ENCODE assay signal across 8 cellular contexts in genomic region chr5:80183723-80184234, GRCh38.
DNase-seq lines count a peak whose midpoint lies in the region; ATAC-seq and TF ChIP-seq lines count a peak whose summit lies in the region.
"Not testable (repeated sequence)": the region's sequence is repeated elsewhere in the genome, so short reads cannot be mapped to it uniquely, and the experiment has no call there.

No MANE protein-coding gene starts in this region.

- H3K27me3 Mint-ChIP-seq in H9 (ENCODE audit: low read depth); activated CD4-positive, alpha-beta memory T cell treated with anti-CD3 and anti-CD28 coated beads, Interleukin-2, amount 10 ng/mL, durations not matched to agents 7 days and 5 days; activated naive CD8-positive, alpha-beta T cell treated with anti-CD3 and anti-CD28 coated beads, Interleukin-2, amount 10 ng/mL, durations not matched to agents 7 days and 5 days; mesothelial cell of epicardium (ENCODE audit: low read depth); stimulated activated memory B cell treated with anti-CD40 and anti-IgM and Interleukin-4, amounts not matched to agents 10 μg/mL and 1 μg/mL and 100 μg/mL, for 72 hours: not testable (repeated sequence)

- not testable (repeated sequence) for H2AFZ ChIP-seq in H9 (ENCODE audit: low read length); OCI-LY7 (ENCODE audit: low read length)

- not testable (repeated sequence) for H3K56ac ChIP-seq in H9 (ENCODE audit: insufficient read length, low read depth, low read length)

- H2AK5ac ChIP-seq in H9 (ENCODE audit: insufficient read length, low read length), result not testable (repeated sequence)

- DNase-seq in H9; activated CD4-positive, alpha-beta memory T cell treated with anti-CD3 and anti-CD28 coated beads, Interleukin-2, amount 10 ng/mL, durations not matched to agents 7 days and 5 days; epithelial cell of prostate (ENCODE audit: low read depth, low spot score); mesothelial cell of epicardium (ENCODE audit: low spot score in 2 of 2, unreplicated experiment in 2 of 2): not testable (repeated sequence)
- peak; percentile 89 for DNase-seq in OCI-LY7 (ENCODE audit: low spot score)
- peak; percentile 41 for DNase-seq in activated naive CD8-positive, alpha-beta T cell treated with anti-CD3 and anti-CD28 coated beads, Interleukin-2, amount 10 ng/mL, durations not matched to agents 7 days and 5 days

- peak; percentile 23 for ATAC-seq in activated naive CD8-positive, alpha-beta T cell treated with anti-CD3 and anti-CD28 coated beads, Interleukin-2, amount 10 ng/mL, durations not matched to agents 7 days and 5 days (ENCODE audit: low read depth)
- not testable (repeated sequence) for ATAC-seq in stimulated activated memory B cell treated with anti-CD40 and anti-IgM and Interleukin-4, amounts not matched to agents 10 μg/mL and 1 μg/mL and 100 μg/mL, for 72 hours

- peak overlapping the region; percentile 18 to 39 for H3K4me3 Mint-ChIP-seq in H9
- not testable (repeated sequence) for H3K4me3 Mint-ChIP-seq in activated CD4-positive, alpha-beta memory T cell treated with anti-CD3 and anti-CD28 coated beads, Interleukin-2, amount 10 ng/mL, durations not matched to agents 7 days and 5 days; mesothelial cell of epicardium
- peak overlapping the region; percentile 44 for H3K4me3 Mint-ChIP-seq in activated naive CD8-positive, alpha-beta T cell treated with anti-CD3 and anti-CD28 coated beads, Interleukin-2, amount 10 ng/mL, durations not matched to agents 7 days and 5 days
- H3K4me3 Mint-ChIP-seq in stimulated activated memory B cell treated with anti-CD40 and anti-IgM and Interleukin-4, amounts not matched to agents 10 μg/mL and 1 μg/mL and 100 μg/mL, for 72 hours, result peak overlapping the region; percentile 8

- no CpG with 5 or more reads among the region's 10 CpGs for WGBS in H9 (ENCODE audit: extremely low coverage, insufficient read length, low lambda C conversion rate)

- CTCF ChIA-PET in OCI-LY7 (lab: Charles Lee; ENCODE audit: unreplicated experiment), result interaction anchor here (1.5 kb wide), 1 partner anchor 9 kb away, joined by 4 read pairs; no protein-coding TSS in a partner anchor
- CTCF ChIA-PET in activated CD4-positive, alpha-beta memory T cell treated with anti-CD3 and anti-CD28 coated beads, Interleukin-2, amount 10 ng/mL, durations not matched to agents 7 days and 5 days (lab: Charles Lee), result interaction anchor here (0.5 to 2.5 kb wide), 4 partner anchors 9 to 1011 kb away, joined by 3 to 7 read pairs (median 5); no protein-coding TSS in a partner anchor

- not testable (repeated sequence) for H3K27me3 ChIP-seq in H9 (ENCODE audit: insufficient read depth, low read length)

- not testable (repeated sequence) for H2BK12ac ChIP-seq in H9 (ENCODE audit: insufficient read length, low read depth, low read length)

- not testable (repeated sequence) for H2BK15ac ChIP-seq in H9 (ENCODE audit: low read depth, low read length)

- not testable (repeated sequence) for H3K9me3 Mint-ChIP-seq in H9; activated CD4-positive, alpha-beta memory T cell treated with anti-CD3 and anti-CD28 coated beads, Interleukin-2, amount 10 ng/mL, durations not matched to agents 7 days and 5 days; activated naive CD8-positive, alpha-beta T cell treated with anti-CD3 and anti-CD28 coated beads, Interleukin-2, amount 10 ng/mL, durations not matched to agents 7 days and 5 days; mesothelial cell of epicardium; stimulated activated memory B cell treated with anti-CD40 and anti-IgM and Interleukin-4, amounts not matched to agents 10 μg/mL and 1 μg/mL and 100 μg/mL, for 72 hours

- not testable (repeated sequence) for H3K9me2 ChIP-seq in OCI-LY7 (ENCODE audit: insufficient read depth, low read length)

- POLR2A ChIA-PET in OCI-LY7 (lab: Charles Lee), result interaction anchor here (1.1 to 7.2 kb wide), 5 partner anchors 10 to 72 kb away, joined by 3 to 91 read pairs (median 9); partner anchors contain the start of gene SERINC5
- POLR2A ChIA-PET in activated CD4-positive, alpha-beta memory T cell treated with anti-CD3 and anti-CD28 coated beads, Interleukin-2, amount 10 ng/mL, durations not matched to agents 7 days and 5 days (lab: Charles Lee), result interaction anchor here (1.0 to 21.1 kb wide), 4 partner anchors 10 to 70 kb away, joined by 3 to 397 read pairs (median 46); partner anchors contain the start of gene SERINC5
- POLR2A ChIA-PET in activated naive CD8-positive, alpha-beta T cell treated with anti-CD3 and anti-CD28 coated beads, Interleukin-2, amount 10 ng/mL, durations not matched to agents 7 days and 5 days (lab: Charles Lee), result interaction anchor here (0.6 to 4.5 kb wide), 6 partner anchors 9 to 774 kb away, joined by 3 to 50 read pairs (median 8); partner anchors contain the start of gene SERINC5

- not testable (repeated sequence) for H3K79me1 ChIP-seq in H9 (ENCODE audit: insufficient read depth, low read depth, low read length, poor library complexity, severe bottlenecking)

- not testable (repeated sequence) for H2BK120ac ChIP-seq in H9 (ENCODE audit: low read depth, low read length, poor library complexity, severe bottlenecking)

- peak overlapping the region; percentile 43 for H3K4me3 ChIP-seq in OCI-LY7 (ENCODE audit: low read depth, low read length, poor library complexity, severe bottlenecking)

- H3K27ac ChIP-seq in 22Rv1, result peak overlapping the region; percentile 91
- H3K27ac ChIP-seq in H9 (ENCODE audit: insufficient read length, low read depth, low read length), result peak overlapping the region; percentile 99
- peak overlapping the region; percentile 98 for H3K27ac ChIP-seq in OCI-LY7 (ENCODE audit: low read depth, low read length, poor library complexity, severe bottlenecking)
- H3K27ac ChIP-seq in epithelial cell of prostate, result peak overlapping the region; percentile 77

- peak overlapping the region; percentile 88 for H3K18ac ChIP-seq in H9 (ENCODE audit: insufficient read length, low read depth, low read length)

- H3K27ac Mint-ChIP-seq in H9, result peak overlapping the region; percentile 93 to 97 (median 96)
- H3K27ac Mint-ChIP-seq in activated CD4-positive, alpha-beta memory T cell treated with anti-CD3 and anti-CD28 coated beads, Interleukin-2, amount 10 ng/mL, durations not matched to agents 7 days and 5 days, result peak overlapping the region; percentile 89
- H3K27ac Mint-ChIP-seq in activated naive CD8-positive, alpha-beta T cell treated with anti-CD3 and anti-CD28 coated beads, Interleukin-2, amount 10 ng/mL, durations not matched to agents 7 days and 5 days, result peak overlapping the region; percentile 88
- peak overlapping the region; percentile 88 for H3K27ac Mint-ChIP-seq in mesothelial cell of epicardium
- H3K27ac Mint-ChIP-seq in stimulated activated memory B cell treated with anti-CD40 and anti-IgM and Interleukin-4, amounts not matched to agents 10 μg/mL and 1 μg/mL and 100 μg/mL, for 72 hours, result peak overlapping the region; percentile 3

- peaks cover 14% of the 10 kb centered on the region; the same call in 1 of the 2 replicates for H3K36me3 ChIP-seq in OCI-LY7 (ENCODE audit: insufficient read depth, low read length)

- not testable (repeated sequence) for H3K36me3 Mint-ChIP-seq in H9 (ENCODE audit: insufficient read depth in 1 of 3, low read depth in 3 of 3); mesothelial cell of epicardium
- H3K36me3 Mint-ChIP-seq in activated CD4-positive, alpha-beta memory T cell treated with anti-CD3 and anti-CD28 coated beads, Interleukin-2, amount 10 ng/mL, durations not matched to agents 7 days and 5 days (ENCODE audit: low read depth), result peaks cover 59% of the 10 kb centered on the region
- H3K36me3 Mint-ChIP-seq in activated naive CD8-positive, alpha-beta T cell treated with anti-CD3 and anti-CD28 coated beads, Interleukin-2, amount 10 ng/mL, durations not matched to agents 7 days and 5 days, result peaks cover 24% of the 10 kb centered on the region
- H3K36me3 Mint-ChIP-seq in stimulated activated memory B cell treated with anti-CD40 and anti-IgM and Interleukin-4, amounts not matched to agents 10 μg/mL and 1 μg/mL and 100 μg/mL, for 72 hours, result peaks cover 12% of the 10 kb centered on the region

- H3K4ac ChIP-seq in H9 (ENCODE audit: low read depth, low read length), result not testable (repeated sequence)

- H4K5ac ChIP-seq in H9 (ENCODE audit: insufficient read length, low read depth, low read length), result not testable (repeated sequence)

- H3T11ph ChIP-seq in H9 (ENCODE audit: low read length), result peak overlapping the region; percentile 78

- peaks cover 22% of the 10 kb centered on the region for H3K4me1 ChIP-seq in H9 (ENCODE audit: insufficient read depth, low read length)
- peaks cover 98% of the 10 kb centered on the region for H3K4me1 ChIP-seq in OCI-LY7 (ENCODE audit: insufficient read depth, low read length, poor library complexity, severe bottlenecking)

- peak overlapping the region; percentile 39 for H3K9ac ChIP-seq in H9 (ENCODE audit: extremely low read depth, insufficient read length, low read length)

- intact Hi-C loops in OCI-LY7 (cut with micrococcal nuclease; ENCODE audit: unreplicated experiment), result loop anchor here (5.0 to 10.0 kb wide), 4 partner anchors 201 to 1459 kb away; partner anchors contain the start of genes DHFR and MSH3

- TSS peak; percentile 89 for BruUV-seq in OCI-LY7 (replicated peaks; lab: Mats Ljungman, UMichigan)

- not testable (repeated sequence) for H3K23me2 ChIP-seq in H9 (ENCODE audit: insufficient read length, low read depth, low read length, poor library complexity, severe bottlenecking)

- H3K14ac ChIP-seq in H9 (ENCODE audit: insufficient read depth, low read length), result peak overlapping the region; percentile 70; the same call in 1 of the 2 replicates

- peak overlapping the region; percentile 65 for H2BK5ac ChIP-seq in H9 (ENCODE audit: insufficient read length, low read length)

- H3K79me2 ChIP-seq in H9 (ENCODE audit: insufficient read depth, low read length), result not testable (repeated sequence)
- H3K79me2 ChIP-seq in OCI-LY7 (ENCODE audit: insufficient read depth, low read depth, low read length), result peaks cover 69% of the 10 kb centered on the region

- not testable (repeated sequence) for H4K8ac ChIP-seq in H9 (replicated peaks; ENCODE audit: insufficient read length, low read depth, low read length)

- H3K4me1 Mint-ChIP-seq in H9 (peaks cover 66 to 75% of the 10 kb centered on the region in 2 experiments), mesothelial cell of epicardium (peaks cover 86% of the 10 kb centered on the region)
- H3K4me1 Mint-ChIP-seq in activated CD4-positive, alpha-beta memory T cell treated with anti-CD3 and anti-CD28 coated beads, Interleukin-2, amount 10 ng/mL, durations not matched to agents 7 days and 5 days, result peaks cover 86% of the 10 kb centered on the region
- peaks cover 85% of the 10 kb centered on the region for H3K4me1 Mint-ChIP-seq in activated naive CD8-positive, alpha-beta T cell treated with anti-CD3 and anti-CD28 coated beads, Interleukin-2, amount 10 ng/mL, durations not matched to agents 7 days and 5 days
- H3K4me1 Mint-ChIP-seq in stimulated activated memory B cell treated with anti-CD40 and anti-IgM and Interleukin-4, amounts not matched to agents 10 μg/mL and 1 μg/mL and 100 μg/mL, for 72 hours, result peaks cover 48% of the 10 kb centered on the region

- not testable (repeated sequence) for H3K23ac ChIP-seq in H9 (ENCODE audit: insufficient read length, low read depth, low read length)

- H3K4me2 ChIP-seq in H9 (ENCODE audit: insufficient read depth, insufficient read length, low read length) (peak overlapping the region; percentile 55), OCI-LY7 (ENCODE audit: low read length) (peak overlapping the region; percentile 71)

- peak overlapping the region; percentile 76 for H2BK20ac ChIP-seq in H9 (ENCODE audit: low read depth, low read length, poor library complexity, severe bottlenecking)

- H4K20me1 ChIP-seq in H9 (ENCODE audit: control insufficient read depth, insufficient read depth, insufficient read length); OCI-LY7 (ENCODE audit: insufficient read depth, low read length): not testable (repeated sequence)

- H4K91ac ChIP-seq in H9 (ENCODE audit: insufficient read length, low read depth, low read length), result not testable (repeated sequence)

- H3K9me3 ChIP-seq in H9 (ENCODE audit: control insufficient read depth, low read depth, low read length); OCI-LY7 (ENCODE audit: low read length): not testable (repeated sequence)

- not testable (repeated sequence) for TF ChIP-seq CTCF in 22Rv1 (IDR thresholded peaks at IDR 0.05); H9 (conservative IDR thresholded peaks at IDR 0.05); OCI-LY7 (conservative IDR thresholded peaks at IDR 0.05; ENCODE audit: low read length); mesothelial cell of epicardium (IDR thresholded peaks at IDR 0.05; ENCODE audit: unreplicated experiment)

Comparison
In these comparisons a context has a peak if more than half of its experiments do, and no peak if none do; other contexts are left out.
1. H3K27ac Mint-ChIP-seq: peak in every context shown above with its lines; median percentile 96 in H9; 89 in activated CD4-positive, alpha-beta memory T cell treated with anti-CD3 and anti-CD28 coated beads, Interleukin-2, amount 10 ng/mL, durations not matched to agents 7 days and 5 days; 88 in activated naive CD8-positive, alpha-beta T cell treated with anti-CD3 and anti-CD28 coated beads, Interleukin-2, amount 10 ng/mL, durations not matched to agents 7 days and 5 days; 88 in mesothelial cell of epicardium; 3 in stimulated activated memory B cell treated with anti-CD40 and anti-IgM and Interleukin-4, amounts not matched to agents 10 μg/mL and 1 μg/mL and 100 μg/mL, for 72 hours.